ENCODE assay signal across 16 cellular contexts in the genomic region with DNA sequence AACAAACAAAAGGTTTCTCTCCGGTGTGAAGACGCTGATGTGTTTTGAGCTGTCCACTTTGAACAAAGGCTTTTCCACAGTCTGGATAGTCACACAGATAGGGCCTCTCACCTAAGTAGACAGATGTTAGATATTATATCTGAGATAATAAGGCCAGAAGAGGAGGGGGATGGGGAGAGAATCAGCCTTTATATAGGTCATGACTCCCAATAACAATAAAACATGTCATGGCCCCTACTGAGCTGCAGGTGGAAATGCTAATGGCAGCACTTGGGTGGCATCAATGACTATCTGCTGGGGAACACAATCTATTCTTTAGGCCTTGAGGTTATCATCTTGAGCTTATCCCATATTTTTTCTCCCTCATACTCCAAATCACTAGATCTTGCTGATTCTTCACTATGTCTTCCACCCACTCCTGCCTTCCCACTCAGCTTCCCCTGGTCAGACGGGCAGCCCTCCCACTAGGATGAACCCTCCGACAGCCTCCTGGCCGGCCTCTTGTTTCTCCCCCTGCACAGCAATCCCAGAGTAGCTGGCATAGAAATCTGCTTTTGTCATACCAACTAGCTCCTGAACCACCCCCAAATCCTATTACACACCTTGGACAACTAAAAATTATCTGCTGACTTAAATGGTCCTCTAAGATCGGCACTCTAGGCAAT.
"Had no signal": no experiment of that assay in that cellular context is flagged by ENCODE, and none has a peak within 500 bp of the region (broad histone marks: within the 10 kb centered on the region; RNA-seq: fewer than 3 reads in every experiment).

No MANE protein-coding gene starts in this region.

- H3K4me1 ChIP-seq: left lung, suprapubic skin, upper lobe of right lung had no signal

- H3K27me3 ChIP-seq: dorsolateral prefrontal cortex, esophagus squamous epithelium, left lung, suprapubic skin, upper lobe of right lung had no signal

- H3K36me3 ChIP-seq: left lung, suprapubic skin, upper lobe of right lung had no signal

- H3K27me3 Mint-ChIP-seq: activated CD4-positive, alpha-beta T cell treated with anti-CD3 and anti-CD28 coated beads, Interleukin-2, amount 10 ng/mL, durations not matched to agents 7 days and 5 days; activated naive CD8-positive, alpha-beta T cell; natural killer cell treated with Interleukin-12 subunit alpha and Interleukin-12 subunit beta and Interleukin-15 and Interleukin-18, amount 100 ng/mL, for 72 hours had no signal

- DNase-seq: activated CD4-positive, alpha-beta T cell treated with anti-CD3 and anti-CD28 coated beads, Interleukin-2, amount 10 ng/mL, durations not matched to agents 7 days and 5 days; activated effector memory CD4-positive, alpha-beta T cell treated with Interleukin-2 at 50 U/mL for 16 hours; activated T-cell treated with anti-CD3 and anti-CD28 coated beads for 4 hours; anterior cingulate cortex; dorsolateral prefrontal cortex; esophagus squamous epithelium; foreskin fibroblast; islet precursor cell; left lung; stimulated activated CD4-positive, alpha-beta T cell treated with anti-CD3 and anti-CD28 coated beads, Interleukin-12 subunit alpha, Interleukin-12 subunit beta, amount 100 ng/mL, for 4 hours; stimulated activated naive CD4-positive, alpha-beta T cell treated with Interleukin-2 at 50 U/mL for 16 hours; upper lobe of right lung had no signal

- H3K27ac ChIP-seq: dorsolateral prefrontal cortex, esophagus squamous epithelium, left lung, suprapubic skin, upper lobe of right lung, VCaP had no signal

- H3K9me3 ChIP-seq: esophagus squamous epithelium, left lung, suprapubic skin, upper lobe of right lung had no signal

- H3K9me3 Mint-ChIP-seq: activated CD4-positive, alpha-beta T cell treated with anti-CD3 and anti-CD28 coated beads, Interleukin-2, amount 10 ng/mL, durations not matched to agents 7 days and 5 days; natural killer cell treated with Interleukin-12 subunit alpha and Interleukin-12 subunit beta and Interleukin-15 and Interleukin-18, amount 100 ng/mL, for 72 hours had no signal

- H3K4me3 ChIP-seq: dorsolateral prefrontal cortex, esophagus squamous epithelium, left lung, suprapubic skin, upper lobe of right lung had no signal

- ATAC-seq: left lung; natural killer cell treated with Interleukin-12 subunit alpha and Interleukin-12 subunit beta and Interleukin-15 and Interleukin-18, amount 100 ng/mL, for 72 hours; upper lobe of right lung had no signal

- H3K27ac Mint-ChIP-seq: activated CD4-positive, alpha-beta T cell treated with anti-CD3 and anti-CD28 coated beads, Interleukin-2, amount 10 ng/mL, durations not matched to agents 7 days and 5 days; activated naive CD8-positive, alpha-beta T cell; natural killer cell treated with Interleukin-12 subunit alpha and Interleukin-12 subunit beta and Interleukin-15 and Interleukin-18, amount 100 ng/mL, for 72 hours had no signal

- H3K4me3 Mint-ChIP-seq: activated CD4-positive, alpha-beta T cell treated with anti-CD3 and anti-CD28 coated beads, Interleukin-2, amount 10 ng/mL, durations not matched to agents 7 days and 5 days; activated naive CD8-positive, alpha-beta T cell; natural killer cell treated with Interleukin-12 subunit alpha and Interleukin-12 subunit beta and Interleukin-15 and Interleukin-18, amount 100 ng/mL, for 72 hours had no signal
